Comparison of ENCODE assay signal across 8 cellular contexts in genomic region chr10:94076325-94076841, GRCh38.
DNase-seq lines count a peak whose midpoint lies in the region; ATAC-seq and TF ChIP-seq lines count a peak whose summit lies in the region.

No MANE protein-coding gene starts in this region.

- H3K27ac ChIP-seq in HEK293 (ENCODE audit: extremely low read depth, low read depth, low read length) (no peak overlapping the region), spleen (peak overlapping the region in 3 of 8 donors; percentile 7 to 27 (median 18))

- in situ Hi-C loops in astrocyte of the cerebellum (cut with HindIII; ENCODE audit: low sequenced_read_pairs): no loop called here

- intact Hi-C loops in spleen (cut with DNase I; ENCODE audit: low total_unique reads): no loop called here

- CTCF ChIA-PET in HEK293 (lab: Yijun Ruan, JAX): interaction anchor here (0.6 to 2.0 kb wide), 10 partner anchors 47 to 368 kb away, joined by 3 to 10 read pairs (median 3); no protein-coding TSS in a partner anchor

- ATAC-seq in GM21390 (IDR thresholded peaks at IDR 0.05; ENCODE audit: unreplicated experiment): no peak

- H3K9me3 ChIP-seq in HEK293 (ENCODE audit: control insufficient read depth, insufficient read depth, low read depth, low read length) (no peaks in the 10 kb centered on the region), spleen (peaks cover 0 to 9% (median 0%) of the 10 kb centered on the region in 8 donors)

- TF ChIP-seq POLR2A in spleen (IDR thresholded peaks at IDR 0.05): no peak

- POLR2A ChIA-PET in HEK293 (lab: Yijun Ruan, JAX): interaction anchor here (1.5 kb wide), 1 partner anchor 10 kb away, joined by 3 read pairs; no protein-coding TSS in a partner anchor

- no peak overlapping the region for H3K4me3 ChIP-seq in HEK293 (ENCODE audit: low read depth, low read length)
- H3K4me3 ChIP-seq in astrocyte of the cerebellum (ENCODE audit: low read depth, low read length): no peak overlapping the region
- H3K4me3 ChIP-seq in spleen: no peak overlapping the region

- TF ChIP-seq CTCF in HEK293 (tag by site-specific recombination; IDR thresholded peaks at IDR 0.05) (0 out of 2 replicates have a peak, but pooled peaks have one; percentile 14), astrocyte of the cerebellum (IDR thresholded peaks at IDR 0.05; ENCODE audit: low read depth, low read length, missing control alignments) (peak; percentile 70), spleen (IDR thresholded peaks at IDR 0.05 in 8 of 11, conservative IDR thresholded peaks at IDR 0.05 in 3 of 11) (peak in 7 of 11 experiments; percentile 10 to 47 (median 39))

- DNase-seq in astrocyte of the cerebellum (ENCODE audit: low read depth): peak; percentile 72
- peak; percentile 30 for DNase-seq in iPS-NIHi11 (ENCODE audit: low spot score)
- no peak for DNase-seq in spleen
- DNase-seq in germinal center (ENCODE audit: low spot score): no peak
- DNase-seq in NCI-H2107 (lab: John Stamatoyannopoulos, UW): no peak
- no peak for DNase-seq in DMS153 treated with DMSO at 0.1 percent for 48 hours (lab: John Stamatoyannopoulos, UW; ENCODE audit: unreplicated experiment)

- H3K4me1 ChIP-seq in HEK293 (ENCODE audit: control insufficient read depth, insufficient read depth, low read length) (0 out of 2 replicates have a peak, but pooled peaks cover 5% of the 10 kb centered on the region), spleen (peaks cover 0 to 17% (median 8%) of the 10 kb centered on the region in 6 donors)

- H3K36me3 ChIP-seq in HEK293 (ENCODE audit: control insufficient read depth in 2 of 2, insufficient read depth in 1 of 2, low read length in 2 of 2) (no peaks in the 10 kb centered on the region), spleen (no peaks in the 10 kb centered on the region)

- H3K27me3 ChIP-seq in spleen (replicated peaks in 1 of 7): no peaks in the 10 kb centered on the region

- 36 to 77% (median 58%) methylated on average over 2 of the region's 2 CpGs for WGBS in spleen, 5 donors

TF ChIP-seq in HEK293, 187 proteins besides CTCF, POLR2A, EP300 and RAD21:
- 0 out of 2 replicates have a peak, but pooled peaks have one; percentile 2 for TF ChIP-seq PRDM6 (tag by site-specific recombination; IDR thresholded peaks at IDR 0.05)
- TF ChIP-seq ZNF350 (tag by site-specific recombination; IDR thresholded peaks at IDR 0.05): no peak
- TF ChIP-seq ZBTB20 (tag by site-specific recombination; IDR thresholded peaks at IDR 0.05): no peak
- peak; percentile 49; the same call in 1 of the 2 replicates for TF ChIP-seq EGR2 (tag by site-specific recombination; IDR thresholded peaks at IDR 0.05; ENCODE audit: low read depth)
- no peak for TF ChIP-seq ZNF324 (tag by site-specific recombination; IDR thresholded peaks at IDR 0.05)
- TF ChIP-seq ZNF621 (tag by site-specific recombination; IDR thresholded peaks at IDR 0.05): no peak
- peak; percentile 34; the same call in 1 of the 2 replicates for TF ChIP-seq ZNF654 (tag by site-specific recombination; IDR thresholded peaks at IDR 0.05; ENCODE audit: low read depth)
- TF ChIP-seq MYNN (tag by site-specific recombination; IDR thresholded peaks at IDR 0.05; ENCODE audit: borderline replicate concordance): no peak

Comparison
In these comparisons a context has a peak if more than half of its experiments do, and no peak if none do; other contexts are left out.
1. CTCF ChIP-seq: peak in every context shown above with its lines; median percentile 70 in astrocyte of the cerebellum; 39 in spleen; 14 in HEK293.
2. DNase-seq: peak in astrocyte of the cerebellum (single experiment) and iPS-NIHi11 (single experiment); none in spleen (single experiment), germinal center (single experiment), NCI-H2107 (single experiment) and DMS153 treated with DMSO at 0.1 percent for 48 hours (single experiment).